38 cellular contexts compared by ENCODE assay signal in the genomic region with DNA sequence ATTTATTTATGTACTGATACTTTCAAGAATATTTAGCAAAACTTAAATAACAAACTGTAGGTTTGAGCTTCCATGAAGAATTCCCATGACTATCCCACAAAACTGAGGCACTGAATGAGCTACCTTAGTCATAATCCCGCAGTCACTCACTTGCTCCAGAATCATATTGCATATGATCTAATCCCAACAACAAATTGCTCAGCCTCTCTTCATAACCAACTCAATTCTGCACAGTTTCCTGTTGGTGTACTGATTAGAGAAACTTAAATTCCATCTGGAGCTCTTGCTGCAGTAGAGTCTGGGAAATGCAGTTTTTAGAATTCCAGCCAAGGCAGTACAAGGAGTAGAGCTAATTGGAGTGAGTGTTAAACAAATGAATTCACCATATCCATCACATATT. TPM values are rescaled to one million over a fixed set of nuclear protein-coding genes. Genes with fewer than 3 reads are reported as not detected.
"Had no signal": no experiment of that assay in that cellular context is flagged by ENCODE, and none has a peak within 500 bp of the region (broad histone marks: within the 10 kb centered on the region; RNA-seq: fewer than 3 reads in every experiment).

No MANE protein-coding gene starts in this region.

- H3K4me3 Mint-ChIP-seq: activated naive CD8-positive, alpha-beta T cell; endodermal cell; natural killer cell treated with Interleukin-12 subunit alpha and Interleukin-12 subunit beta and Interleukin-15 and Interleukin-18, amount 100 ng/mL, for 72 hours; stimulated activated effector memory CD8-positive, alpha-beta T cell treated with anti-CD3 and anti-CD28 coated beads, Interleukin-12 subunit alpha, Interleukin-12 subunit beta, amount 100 ng/mL, for 72 hours; stimulated activated naive CD8-positive, alpha-beta T cell treated with anti-CD3 and anti-CD28 coated beads, Interleukin-15, Interleukin-2, amounts not matched to agents 100 ng/mL and 50 ng/mL, for 24 hours; T-helper 2 cell treated with Interferon-gamma antibody and Interleukin-4, amounts not matched to agents 5 μg/mL and 100 μg/mL, for 36 hours; type B pancreatic cell had no signal

- H3K27ac Mint-ChIP-seq: activated naive CD8-positive, alpha-beta T cell; endodermal cell; natural killer cell treated with Interleukin-12 subunit alpha and Interleukin-12 subunit beta and Interleukin-15 and Interleukin-18, amount 100 ng/mL, for 72 hours; stimulated activated effector memory CD8-positive, alpha-beta T cell treated with anti-CD3 and anti-CD28 coated beads, Interleukin-12 subunit alpha, Interleukin-12 subunit beta, amount 100 ng/mL, for 72 hours; stimulated activated naive CD8-positive, alpha-beta T cell treated with anti-CD3 and anti-CD28 coated beads, Interleukin-15, Interleukin-2, amounts not matched to agents 100 ng/mL and 50 ng/mL, for 24 hours; T-helper 2 cell treated with Interferon-gamma antibody and Interleukin-4, amounts not matched to agents 5 μg/mL and 100 μg/mL, for 36 hours; type B pancreatic cell had no signal

- H3K27me3 Mint-ChIP-seq: activated naive CD8-positive, alpha-beta T cell; natural killer cell treated with Interleukin-12 subunit alpha and Interleukin-12 subunit beta and Interleukin-15 and Interleukin-18, amount 100 ng/mL, for 72 hours; stimulated activated naive CD8-positive, alpha-beta T cell treated with anti-CD3 and anti-CD28 coated beads, Interleukin-15, Interleukin-2, amounts not matched to agents 100 ng/mL and 50 ng/mL, for 24 hours; type B pancreatic cell had no signal

- DNase-seq: activated CD4-positive, alpha-beta T cell treated with anti-CD3 and anti-CD28 coated beads for 48 hours; activated CD4-positive, alpha-beta T cell treated with anti-CD3 and anti-CD28 coated beads, Interleukin-2, amount 50 U/mL, for 48 hours; activated CD4-positive, CD25-positive, alpha-beta regulatory T cell; activated CD8-positive, alpha-beta memory T cell treated with anti-CD3 and anti-CD28 coated beads for 24 hours; activated effector memory CD4-positive, alpha-beta T cell treated with Interleukin-2 at 50 U/mL for 16 hours; activated naive CD4-positive, alpha-beta T cell treated with Interleukin-2 at 50 U/mL for 16 hours; adrenal gland; body of pancreas; cerebellar nuclear complex; endodermal cell; gastrocnemius medialis; glutamatergic neuron; left cardiac atrium; left ventricle myocardium superior; mucosa of descending colon; retina; stimulated activated CD4-positive, alpha-beta T cell treated with anti-CD3 and anti-CD28 coated beads, Interleukin-12 subunit alpha, Interleukin-12 subunit beta, amount 100 ng/mL, for 4 hours; stimulated activated CD4-positive, alpha-beta T cell treated with anti-CD3 and anti-CD28 coated beads, Interleukin-4, amount 100 ng/mL, for 1 hour; T-helper 1 cell; uterus had no signal

- ATAC-seq: body of pancreas; gastrocnemius medialis; left cardiac atrium; left ventricle myocardium superior; mucosa of descending colon; natural killer cell treated with Interleukin-12 subunit alpha and Interleukin-12 subunit beta and Interleukin-15 and Interleukin-18, amount 100 ng/mL, for 72 hours; sciatic nerve; stimulated activated effector memory CD8-positive, alpha-beta T cell treated with anti-CD3 and anti-CD28 coated beads, Interleukin-12 subunit alpha, Interleukin-12 subunit beta, amount 100 ng/mL, for 72 hours had no signal

- H3K4me1 Mint-ChIP-seq: endodermal cell; stimulated activated effector memory CD8-positive, alpha-beta T cell treated with anti-CD3 and anti-CD28 coated beads, Interleukin-12 subunit alpha, Interleukin-12 subunit beta, amount 100 ng/mL, for 72 hours had no signal

- H3K4me3 ChIP-seq: adrenal gland, body of pancreas, cardiac muscle cell, coronary artery, esophagus muscularis mucosa, gastrocnemius medialis, mucosa of descending colon, prostate gland, skin epidermis, thoracic aorta, uterus had no signal

- H3K36me3 Mint-ChIP-seq: activated naive CD8-positive, alpha-beta T cell; natural killer cell treated with Interleukin-12 subunit alpha and Interleukin-12 subunit beta and Interleukin-15 and Interleukin-18, amount 100 ng/mL, for 72 hours; stimulated activated effector memory CD8-positive, alpha-beta T cell treated with anti-CD3 and anti-CD28 coated beads, Interleukin-12 subunit alpha, Interleukin-12 subunit beta, amount 100 ng/mL, for 72 hours; type B pancreatic cell had no signal

RNA-seq across cellular contexts. Expression of gene CDH18, which starts 35.7 kb away (rescaled TPM):
- total RNA-seq: aorta; gastrocnemius medialis; left cardiac atrium; left ventricle myocardium superior; lung microvascular endothelial cell; mesenteric fat pad; natural killer cell treated with Interleukin-12 subunit alpha and Interleukin-12 subunit beta and Interleukin-15 and Interleukin-18, amount 100 ng/mL, for 72 hours; osteocyte; subcutaneous adipose tissue; thoracic aorta had no signal
- polyA plus RNA-seq: aorta had no signal
